ENCODE assay signal across 15 cellular contexts in genomic region chr3:29140706-29141105, GRCh38.
DNase-seq lines count a peak whose midpoint lies in the region; ATAC-seq and TF ChIP-seq lines count a peak whose summit lies in the region.
"Had no signal": no experiment of that assay in that cellular context is flagged by ENCODE, and none has a peak within 500 bp of the region (broad histone marks: within the 10 kb centered on the region; RNA-seq: fewer than 3 reads in every experiment).

No MANE protein-coding gene starts in this region.

- H3K4me1 ChIP-seq in OCI-LY7 (ENCODE audit: insufficient read depth, low read length, poor library complexity, severe bottlenecking) (peaks cover 4% of the 10 kb centered on the region), gastroesophageal sphincter (peaks cover 0 to 33% (median 5%) of the 10 kb centered on the region in 3 donors), neuronal stem cell (ENCODE audit: control insufficient read depth in 2 of 2, insufficient read depth in 1 of 2, low read depth in 1 of 2, low read length in 2 of 2) (peaks cover 1 to 8% of the 10 kb centered on the region in 2 donors)
- H3K4me1 ChIP-seq: breast epithelium had no signal

- H3K27me3 Mint-ChIP-seq in activated CD4-positive, alpha-beta T cell treated with anti-CD3 and anti-CD28 coated beads for 36 hours, result no peaks in the 10 kb centered on the region
- H3K27me3 Mint-ChIP-seq in activated T-helper 2 cell treated with anti-CD3 and anti-CD28 coated beads, Interferon-gamma antibody, Interleukin-2, Interleukin-4, amounts not matched to agents 10 μg/mL and 5 μg/mL and 100 μg/mL, durations not matched to agents 14 hours and 24 hours and 36 hours (ENCODE audit: low read depth), result no peaks in the 10 kb centered on the region

- peak; percentile 27 for DNase-seq in AG20443 (ENCODE audit: low spot score)
- DNase-seq in OCI-LY7 (ENCODE audit: low spot score), result peak; percentile 39
- no peak for DNase-seq in neuronal stem cell (ENCODE audit: low spot score)
- no peak for DNase-seq in SHP77 (lab: John Stamatoyannopoulos, UW)
- DNase-seq in activated CD4-positive, alpha-beta T cell treated with anti-CD3 and anti-CD28 coated beads for 36 hours, result no peak
- no peak for DNase-seq in activated T-helper 2 cell treated with anti-CD3 and anti-CD28 coated beads, Interferon-gamma antibody, Interleukin-2, Interleukin-4, amounts not matched to agents 10 μg/mL and 5 μg/mL and 100 μg/mL, durations not matched to agents 14 hours and 24 hours and 36 hours (ENCODE audit: low spot score)
- DNase-seq: activated CD4-positive, alpha-beta T cell treated with anti-CD3 and anti-CD28 coated beads for 48 hours; EL; H9; NCI-H774 had no signal

- BruUV-seq in OCI-LY7 (replicated peaks; lab: Mats Ljungman, UMichigan), result no TSS peak

- intact Hi-C loops in OCI-LY7 (cut with micrococcal nuclease; ENCODE audit: unreplicated experiment), result no loop called here
- intact Hi-C loops in activated CD4-positive, alpha-beta T cell treated with anti-CD3 and anti-CD28 coated beads for 36 hours (cut with DNase I, micrococcal nuclease), result no loop called here
- intact Hi-C loops in activated T-helper 2 cell treated with anti-CD3 and anti-CD28 coated beads, Interferon-gamma antibody, Interleukin-2, Interleukin-4, amounts not matched to agents 10 μg/mL and 5 μg/mL and 100 μg/mL, durations not matched to agents 14 hours and 24 hours and 36 hours (cut with micrococcal nuclease), result no loop called here

- TF ChIP-seq CTCF in OCI-LY7 (conservative IDR thresholded peaks at IDR 0.05; ENCODE audit: low read length), result no peak
- TF ChIP-seq CTCF in gastroesophageal sphincter (IDR thresholded peaks at IDR 0.05), result no peak

- no peak overlapping the region for H3K14ac ChIP-seq in neuronal stem cell (ENCODE audit: low read length)

- H3K4me2 ChIP-seq in OCI-LY7 (ENCODE audit: low read length) (peak overlapping the region; percentile 43; the same call in 1 of the 2 replicates), neuronal stem cell (ENCODE audit: insufficient read depth, low read length, poor library complexity, severe bottlenecking) (no peak overlapping the region)

- no peak overlapping the region for H3K4me3 ChIP-seq in OCI-LY7 (ENCODE audit: low read depth, low read length, poor library complexity, severe bottlenecking)
- no peak overlapping the region for H3K4me3 ChIP-seq in gastroesophageal sphincter
- no peak overlapping the region for H3K4me3 ChIP-seq in neuronal stem cell (ENCODE audit: low read length in 2 of 2)
- H3K4me3 ChIP-seq: breast epithelium had no signal

- H3K4me1 Mint-ChIP-seq in activated CD4-positive, alpha-beta T cell treated with anti-CD3 and anti-CD28 coated beads for 36 hours, result peaks cover 6% of the 10 kb centered on the region
- H3K4me1 Mint-ChIP-seq in activated T-helper 2 cell treated with anti-CD3 and anti-CD28 coated beads, Interferon-gamma antibody, Interleukin-2, Interleukin-4, amounts not matched to agents 10 μg/mL and 5 μg/mL and 100 μg/mL, durations not matched to agents 14 hours and 24 hours and 36 hours (ENCODE audit: low read depth), result peaks cover 3% of the 10 kb centered on the region

- no peaks in the 10 kb centered on the region for H3K36me3 ChIP-seq in OCI-LY7 (ENCODE audit: insufficient read depth, low read length)
- H3K36me3 ChIP-seq in gastroesophageal sphincter, result no peaks in the 10 kb centered on the region
- H3K36me3 ChIP-seq in neuronal stem cell (replicated peaks in 1 of 2; ENCODE audit: control insufficient read depth in 2 of 2, insufficient read depth in 2 of 2, low read length in 2 of 2), result no peaks in the 10 kb centered on the region
- H3K36me3 ChIP-seq: breast epithelium had no signal

- H3K4me3 Mint-ChIP-seq in activated CD4-positive, alpha-beta T cell treated with anti-CD3 and anti-CD28 coated beads for 36 hours, result no peak overlapping the region
- H3K4me3 Mint-ChIP-seq in activated T-helper 2 cell treated with anti-CD3 and anti-CD28 coated beads, Interferon-gamma antibody, Interleukin-2, Interleukin-4, amounts not matched to agents 10 μg/mL and 5 μg/mL and 100 μg/mL, durations not matched to agents 14 hours and 24 hours and 36 hours (ENCODE audit: low read depth), result no peak overlapping the region
- H3K4me3 Mint-ChIP-seq: activated T-helper 1 cell treated with anti-CD3 and anti-CD28 coated beads, Interleukin-12 subunit alpha, Interleukin-12 subunit beta, Interleukin-2, Interleukin-4 antibody, amounts not matched to agents 30 ng/mL and 10 ng/mL and 1 ng/mL, durations not matched to agents 14 hours and 24 hours and 36 hours; H9; naive thymus-derived CD8-positive, alpha-beta T cell had no signal

- H3K27me3 ChIP-seq in gastroesophageal sphincter, result no peaks in the 10 kb centered on the region
- no peaks in the 10 kb centered on the region for H3K27me3 ChIP-seq in neuronal stem cell (ENCODE audit: control insufficient read depth in 3 of 3, insufficient read depth in 3 of 3, low read depth in 1 of 3, low read length in 3 of 3)
- H3K27me3 ChIP-seq: breast epithelium had no signal

- WGBS in gastroesophageal sphincter (ENCODE audit: low coverage in 1 of 2), 2 donors, result 33 to 44% methylated on average over 1 of the region's 1 CpG
- no CpG with 5 or more reads among the region's 1 CpG for WGBS in neuronal stem cell (ENCODE audit: extremely low coverage in 2 of 2, insufficient read length in 2 of 2, insufficient replicate concordance in 1 of 2), 2 donors

- H3K27ac Mint-ChIP-seq in activated CD4-positive, alpha-beta T cell treated with anti-CD3 and anti-CD28 coated beads for 36 hours, result no peak overlapping the region
- no peak overlapping the region for H3K27ac Mint-ChIP-seq in activated T-helper 2 cell treated with anti-CD3 and anti-CD28 coated beads, Interferon-gamma antibody, Interleukin-2, Interleukin-4, amounts not matched to agents 10 μg/mL and 5 μg/mL and 100 μg/mL, durations not matched to agents 14 hours and 24 hours and 36 hours
- H3K27ac Mint-ChIP-seq: activated T-helper 1 cell treated with anti-CD3 and anti-CD28 coated beads, Interleukin-12 subunit alpha, Interleukin-12 subunit beta, Interleukin-2, Interleukin-4 antibody, amounts not matched to agents 30 ng/mL and 10 ng/mL and 1 ng/mL, durations not matched to agents 14 hours and 24 hours and 36 hours; H9; naive thymus-derived CD8-positive, alpha-beta T cell had no signal

- H3K79me2 ChIP-seq in OCI-LY7 (ENCODE audit: insufficient read depth, low read depth, low read length), result no peaks in the 10 kb centered on the region

- ATAC-seq in gastroesophageal sphincter, result no peak
- no peak for ATAC-seq in activated CD4-positive, alpha-beta T cell treated with anti-CD3 and anti-CD28 coated beads for 36 hours
- no peak for ATAC-seq in GM18909 (IDR thresholded peaks at IDR 0.05; ENCODE audit: poor library complexity, unreplicated experiment)

- no peak overlapping the region for H3K4ac ChIP-seq in neuronal stem cell (ENCODE audit: low read length)

- no peak overlapping the region for H2BK5ac ChIP-seq in neuronal stem cell (ENCODE audit: low read length)

- no peak overlapping the region for H3K9ac ChIP-seq in neuronal stem cell (ENCODE audit: low read depth, low read length, poor library complexity)

- H2AFZ ChIP-seq in OCI-LY7 (ENCODE audit: low read length) (peak overlapping the region; percentile 46; the same call in 1 of the 2 replicates), neuronal stem cell (ENCODE audit: low read length) (peak overlapping the region; percentile 63)

- H3K36me3 Mint-ChIP-seq in activated CD4-positive, alpha-beta T cell treated with anti-CD3 and anti-CD28 coated beads for 36 hours (ENCODE audit: low read depth), result no peaks in the 10 kb centered on the region
- no peaks in the 10 kb centered on the region for H3K36me3 Mint-ChIP-seq in activated T-helper 2 cell treated with anti-CD3 and anti-CD28 coated beads, Interferon-gamma antibody, Interleukin-2, Interleukin-4, amounts not matched to agents 10 μg/mL and 5 μg/mL and 100 μg/mL, durations not matched to agents 14 hours and 24 hours and 36 hours (ENCODE audit: low read depth)
- H3K36me3 Mint-ChIP-seq: naive thymus-derived CD8-positive, alpha-beta T cell had no signal

- no peak overlapping the region for H4K91ac ChIP-seq in neuronal stem cell (ENCODE audit: low read depth, low read length, poor library complexity)

- no peak for TF ChIP-seq EP300 in gastroesophageal sphincter (IDR thresholded peaks at IDR 0.05)

- H3K18ac ChIP-seq in neuronal stem cell (ENCODE audit: low read length), result no peak overlapping the region

- no peak for TF ChIP-seq POLR2A in gastroesophageal sphincter (IDR thresholded peaks at IDR 0.05)

- no peak overlapping the region for H4K8ac ChIP-seq in neuronal stem cell (ENCODE audit: low read depth, low read length)

- no peak overlapping the region for H2BK12ac ChIP-seq in neuronal stem cell (ENCODE audit: low read length)

- no peaks in the 10 kb centered on the region for H3K79me1 ChIP-seq in neuronal stem cell (ENCODE audit: low read depth, low read length)

- H3K23ac ChIP-seq in neuronal stem cell (ENCODE audit: low read depth, low read length, poor library complexity), result no peak overlapping the region

- CTCF ChIA-PET in OCI-LY7 (lab: Charles Lee; ENCODE audit: unreplicated experiment), result no interaction called here
- CTCF ChIA-PET in activated CD4-positive, alpha-beta T cell treated with anti-CD3 and anti-CD28 coated beads for 36 hours (lab: Charles Lee), result no interaction called here

- no peak overlapping the region for H2AK5ac ChIP-seq in neuronal stem cell (ENCODE audit: low read depth, low read length)

- H2BK15ac ChIP-seq in neuronal stem cell (ENCODE audit: low read length), result no peak overlapping the region

- POLR2A ChIA-PET in OCI-LY7 (lab: Charles Lee), result no interaction called here
- POLR2A ChIA-PET in activated CD4-positive, alpha-beta T cell treated with anti-CD3 and anti-CD28 coated beads for 36 hours (lab: Charles Lee), result no interaction called here

- H3K27ac ChIP-seq in OCI-LY7 (ENCODE audit: low read depth, low read length, poor library complexity, severe bottlenecking), result no peak overlapping the region
- H3K27ac ChIP-seq in gastroesophageal sphincter, result peak overlapping the region in 3 of 4 donors; percentile 31 to 60 (median 38)
- H3K27ac ChIP-seq in neuronal stem cell (replicated peaks; ENCODE audit: low read length), result no peak overlapping the region

- H3K9me2 ChIP-seq in OCI-LY7 (ENCODE audit: insufficient read depth, low read length), result no peaks in the 10 kb centered on the region

- no peak overlapping the region for H2BK120ac ChIP-seq in neuronal stem cell (ENCODE audit: low read depth, low read length)

- no peaks in the 10 kb centered on the region for H3K9me3 ChIP-seq in OCI-LY7 (ENCODE audit: low read length)
- H3K9me3 ChIP-seq in gastroesophageal sphincter, result no peaks in the 10 kb centered on the region
- H3K9me3 ChIP-seq in neuronal stem cell (replicated peaks in 1 of 2; ENCODE audit: control insufficient read depth in 2 of 2, insufficient read depth in 1 of 2, low read depth in 1 of 2, low read length in 2 of 2), result peaks cover 0 to 2% of the 10 kb centered on the region in 2 donors
- H3K9me3 ChIP-seq: breast epithelium had no signal

- H3K9me3 Mint-ChIP-seq in activated CD4-positive, alpha-beta T cell treated with anti-CD3 and anti-CD28 coated beads for 36 hours (ENCODE audit: low read depth), result no peaks in the 10 kb centered on the region
- no peaks in the 10 kb centered on the region for H3K9me3 Mint-ChIP-seq in activated T-helper 2 cell treated with anti-CD3 and anti-CD28 coated beads, Interferon-gamma antibody, Interleukin-2, Interleukin-4, amounts not matched to agents 10 μg/mL and 5 μg/mL and 100 μg/mL, durations not matched to agents 14 hours and 24 hours and 36 hours
- H3K9me3 Mint-ChIP-seq: activated T-helper 1 cell treated with anti-CD3 and anti-CD28 coated beads, Interleukin-12 subunit alpha, Interleukin-12 subunit beta, Interleukin-2, Interleukin-4 antibody, amounts not matched to agents 30 ng/mL and 10 ng/mL and 1 ng/mL, durations not matched to agents 14 hours and 24 hours and 36 hours; H9; naive thymus-derived CD8-positive, alpha-beta T cell had no signal

- H4K20me1 ChIP-seq in OCI-LY7 (ENCODE audit: insufficient read depth, low read length), result no peaks in the 10 kb centered on the region

Comparison
In these comparisons a context has a peak if more than half of its experiments do, and no peak if none do; other contexts are left out.
1. DNase-seq: peak in AG20443 (single experiment) and OCI-LY7 (single experiment); none in neuronal stem cell (single experiment), SHP77 (0 of 2), activated CD4-positive, alpha-beta T cell treated with anti-CD3 and anti-CD28 coated beads for 36 hours (single experiment) and activated T-helper 2 cell treated with anti-CD3 and anti-CD28 coated beads, Interferon-gamma antibody, Interleukin-2, Interleukin-4, amounts not matched to agents 10 μg/mL and 5 μg/mL and 100 μg/mL, durations not matched to agents 14 hours and 24 hours and 36 hours (single experiment).
2. H3K27ac ChIP-seq: peak in gastroesophageal sphincter (3 of 4); none in OCI-LY7 (single experiment) and neuronal stem cell (single experiment).